ENCODE assay signal across 1 cellular context in the genomic region with DNA sequence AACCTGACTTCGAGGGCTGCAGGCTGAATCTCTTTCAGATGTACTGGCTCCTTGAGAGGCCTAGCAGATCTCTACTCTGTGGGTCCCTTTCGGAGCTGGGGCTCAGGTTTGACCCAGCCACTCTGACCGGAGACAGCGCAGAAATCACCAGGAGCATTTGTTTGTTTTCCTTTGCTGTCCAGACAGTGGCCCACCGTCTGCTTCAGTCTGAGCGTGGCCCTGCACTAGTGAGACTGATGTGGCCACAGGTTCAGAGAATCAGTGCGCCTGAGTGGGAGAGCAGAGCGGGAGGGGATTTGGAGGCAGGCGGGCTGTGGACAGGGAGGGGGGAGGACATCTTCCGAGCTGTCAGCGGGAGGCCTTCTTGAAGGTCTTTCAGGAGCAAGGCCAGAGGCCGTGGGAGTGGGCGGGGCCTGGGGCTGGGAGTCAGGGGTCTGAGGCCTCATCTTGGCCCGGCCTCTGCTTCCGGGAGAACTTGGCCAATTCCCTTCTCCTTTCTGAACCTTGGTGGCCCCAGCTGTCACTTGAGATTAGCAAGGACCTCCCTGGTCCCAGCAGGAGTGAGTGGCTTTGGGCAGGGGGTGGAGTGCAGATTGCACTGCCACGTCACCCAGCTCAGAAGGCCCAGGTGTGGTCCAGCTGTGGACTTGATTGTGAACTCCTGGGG.
TF ChIP-seq lines count a peak whose summit lies in the region.

No MANE protein-coding gene starts in this region.

TF ChIP-seq in HepG2, 621 proteins besides CTCF, POLR2A, EP300 and RAD21:
- no peak for TF ChIP-seq POLR2AphosphoS2 (IDR thresholded peaks at IDR 0.05; ENCODE audit: low read depth, low read length)
- no peak for TF ChIP-seq ZNF44 (CRISPR knock-in tag; IDR thresholded peaks at IDR 0.05)
- TF ChIP-seq KLF11 (CRISPR knock-in tag; IDR thresholded peaks at IDR 0.05): no peak
- TF ChIP-seq SAFB2 (CRISPR knock-in tag; IDR thresholded peaks at IDR 0.05; ENCODE audit: borderline replicate concordance, low read depth): no peak
- no peak for TF ChIP-seq TEAD3 (CRISPR knock-in tag; optimal IDR thresholded peaks at IDR 0.05; ENCODE audit: borderline replicate concordance)
- TF ChIP-seq ZZZ3 (CRISPR knock-in tag; IDR thresholded peaks at IDR 0.05; ENCODE audit: borderline replicate concordance): no peak
- no peak for TF ChIP-seq SSRP1 (CRISPR knock-in tag; IDR thresholded peaks at IDR 0.05)
- TF ChIP-seq ZNF343 (CRISPR knock-in tag; IDR thresholded peaks at IDR 0.05): no peak
- TF ChIP-seq ZNF232 (CRISPR knock-in tag; IDR thresholded peaks at IDR 0.05; ENCODE audit: borderline replicate concordance): no peak
- TF ChIP-seq ZNF235 (CRISPR knock-in tag; IDR thresholded peaks at IDR 0.05; ENCODE audit: borderline replicate concordance): no peak
- TF ChIP-seq SNRNP70 (IDR thresholded peaks at IDR 0.05; ENCODE audit: low read depth, low read length): no peak
- TF ChIP-seq, protein P1, sequence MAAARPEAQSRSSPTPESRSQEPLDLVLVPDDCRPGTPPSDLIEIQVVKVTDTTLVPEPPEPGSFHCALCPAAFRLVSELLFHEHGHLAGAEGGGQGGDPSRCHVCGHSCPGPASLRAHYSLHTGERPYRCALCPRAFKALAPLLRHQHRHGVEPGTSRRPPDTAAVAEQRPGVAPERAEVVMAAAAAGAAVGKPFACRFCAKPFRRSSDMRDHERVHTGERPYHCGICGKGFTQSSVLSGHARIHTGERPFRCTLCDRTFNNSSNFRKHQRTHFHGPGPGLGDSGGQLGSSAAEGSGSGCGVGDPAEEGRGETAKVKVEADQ (CRISPR knock-in tag; IDR thresholded peaks at IDR 0.05; ENCODE audit: borderline replicate concordance): no peak
- TF ChIP-seq NONO (IDR thresholded peaks at IDR 0.05): no peak
- TF ChIP-seq NONO (CRISPR knock-in tag; conservative IDR thresholded peaks at IDR 0.05): no peak
- TF ChIP-seq, protein P2, sequence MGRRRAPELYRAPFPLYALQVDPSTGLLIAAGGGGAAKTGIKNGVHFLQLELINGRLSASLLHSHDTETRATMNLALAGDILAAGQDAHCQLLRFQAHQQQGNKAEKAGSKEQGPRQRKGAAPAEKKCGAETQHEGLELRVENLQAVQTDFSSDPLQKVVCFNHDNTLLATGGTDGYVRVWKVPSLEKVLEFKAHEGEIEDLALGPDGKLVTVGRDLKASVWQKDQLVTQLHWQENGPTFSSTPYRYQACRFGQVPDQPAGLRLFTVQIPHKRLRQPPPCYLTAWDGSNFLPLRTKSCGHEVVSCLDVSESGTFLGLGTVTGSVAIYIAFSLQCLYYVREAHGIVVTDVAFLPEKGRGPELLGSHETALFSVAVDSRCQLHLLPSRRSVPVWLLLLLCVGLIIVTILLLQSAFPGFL (CRISPR knock-in tag; IDR thresholded peaks at IDR 0.05): no peak
- no peak for TF ChIP-seq ZNF367 (CRISPR knock-in tag; IDR thresholded peaks at IDR 0.05; ENCODE audit: borderline replicate concordance)
- TF ChIP-seq, protein P3, sequence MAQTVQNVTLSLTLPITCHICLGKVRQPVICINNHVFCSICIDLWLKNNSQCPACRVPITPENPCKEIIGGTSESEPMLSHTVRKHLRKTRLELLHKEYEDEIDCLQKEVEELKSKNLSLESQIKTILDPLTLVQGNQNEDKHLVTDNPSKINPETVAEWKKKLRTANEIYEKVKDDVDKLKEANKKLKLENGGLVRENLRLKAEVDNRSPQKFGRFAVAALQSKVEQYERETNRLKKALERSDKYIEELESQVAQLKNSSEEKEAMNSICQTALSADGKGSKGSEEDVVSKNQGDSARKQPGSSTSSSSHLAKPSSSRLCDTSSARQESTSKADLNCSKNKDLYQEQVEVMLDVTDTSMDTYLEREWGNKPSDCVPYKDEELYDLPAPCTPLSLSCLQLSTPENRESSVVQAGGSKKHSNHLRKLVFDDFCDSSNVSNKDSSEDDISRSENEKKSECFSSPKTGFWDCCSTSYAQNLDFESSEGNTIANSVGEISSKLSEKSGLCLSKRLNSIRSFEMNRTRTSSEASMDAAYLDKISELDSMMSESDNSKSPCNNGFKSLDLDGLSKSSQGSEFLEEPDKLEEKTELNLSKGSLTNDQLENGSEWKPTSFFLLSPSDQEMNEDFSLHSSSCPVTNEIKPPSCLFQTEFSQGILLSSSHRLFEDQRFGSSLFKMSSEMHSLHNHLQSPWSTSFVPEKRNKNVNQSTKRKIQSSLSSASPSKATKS (CRISPR knock-in tag; IDR thresholded peaks at IDR 0.05): no peak
- TF ChIP-seq, protein P4, sequence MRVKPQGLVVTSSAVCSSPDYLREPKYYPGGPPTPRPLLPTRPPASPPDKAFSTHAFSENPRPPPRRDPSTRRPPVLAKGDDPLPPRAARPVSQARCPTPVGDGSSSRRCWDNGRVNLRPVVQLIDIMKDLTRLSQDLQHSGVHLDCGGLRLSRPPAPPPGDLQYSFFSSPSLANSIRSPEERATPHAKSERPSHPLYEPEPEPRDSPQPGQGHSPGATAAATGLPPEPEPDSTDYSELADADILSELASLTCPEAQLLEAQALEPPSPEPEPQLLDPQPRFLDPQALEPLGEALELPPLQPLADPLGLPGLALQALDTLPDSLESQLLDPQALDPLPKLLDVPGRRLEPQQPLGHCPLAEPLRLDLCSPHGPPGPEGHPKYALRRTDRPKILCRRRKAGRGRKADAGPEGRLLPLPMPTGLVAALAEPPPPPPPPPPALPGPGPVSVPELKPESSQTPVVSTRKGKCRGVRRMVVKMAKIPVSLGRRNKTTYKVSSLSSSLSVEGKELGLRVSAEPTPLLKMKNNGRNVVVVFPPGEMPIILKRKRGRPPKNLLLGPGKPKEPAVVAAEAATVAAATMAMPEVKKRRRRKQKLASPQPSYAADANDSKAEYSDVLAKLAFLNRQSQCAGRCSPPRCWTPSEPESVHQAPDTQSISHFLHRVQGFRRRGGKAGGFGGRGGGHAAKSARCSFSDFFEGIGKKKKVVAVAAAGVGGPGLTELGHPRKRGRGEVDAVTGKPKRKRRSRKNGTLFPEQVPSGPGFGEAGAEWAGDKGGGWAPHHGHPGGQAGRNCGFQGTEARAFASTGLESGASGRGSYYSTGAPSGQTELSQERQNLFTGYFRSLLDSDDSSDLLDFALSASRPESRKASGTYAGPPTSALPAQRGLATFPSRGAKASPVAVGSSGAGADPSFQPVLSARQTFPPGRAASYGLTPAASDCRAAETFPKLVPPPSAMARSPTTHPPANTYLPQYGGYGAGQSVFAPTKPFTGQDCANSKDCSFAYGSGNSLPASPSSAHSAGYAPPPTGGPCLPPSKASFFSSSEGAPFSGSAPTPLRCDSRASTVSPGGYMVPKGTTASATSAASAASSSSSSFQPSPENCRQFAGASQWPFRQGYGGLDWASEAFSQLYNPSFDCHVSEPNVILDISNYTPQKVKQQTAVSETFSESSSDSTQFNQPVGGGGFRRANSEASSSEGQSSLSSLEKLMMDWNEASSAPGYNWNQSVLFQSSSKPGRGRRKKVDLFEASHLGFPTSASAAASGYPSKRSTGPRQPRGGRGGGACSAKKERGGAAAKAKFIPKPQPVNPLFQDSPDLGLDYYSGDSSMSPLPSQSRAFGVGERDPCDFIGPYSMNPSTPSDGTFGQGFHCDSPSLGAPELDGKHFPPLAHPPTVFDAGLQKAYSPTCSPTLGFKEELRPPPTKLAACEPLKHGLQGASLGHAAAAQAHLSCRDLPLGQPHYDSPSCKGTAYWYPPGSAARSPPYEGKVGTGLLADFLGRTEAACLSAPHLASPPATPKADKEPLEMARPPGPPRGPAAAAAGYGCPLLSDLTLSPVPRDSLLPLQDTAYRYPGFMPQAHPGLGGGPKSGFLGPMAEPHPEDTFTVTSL (CRISPR knock-in tag; IDR thresholded peaks at IDR 0.05; ENCODE audit: borderline replicate concordance): no peak
- no peak for TF ChIP-seq FOXA3 (CRISPR knock-in tag; IDR thresholded peaks at IDR 0.05)
- TF ChIP-seq ZNF552 (CRISPR knock-in tag; IDR thresholded peaks at IDR 0.05; ENCODE audit: borderline replicate concordance): no peak
- TF ChIP-seq, protein P5, sequence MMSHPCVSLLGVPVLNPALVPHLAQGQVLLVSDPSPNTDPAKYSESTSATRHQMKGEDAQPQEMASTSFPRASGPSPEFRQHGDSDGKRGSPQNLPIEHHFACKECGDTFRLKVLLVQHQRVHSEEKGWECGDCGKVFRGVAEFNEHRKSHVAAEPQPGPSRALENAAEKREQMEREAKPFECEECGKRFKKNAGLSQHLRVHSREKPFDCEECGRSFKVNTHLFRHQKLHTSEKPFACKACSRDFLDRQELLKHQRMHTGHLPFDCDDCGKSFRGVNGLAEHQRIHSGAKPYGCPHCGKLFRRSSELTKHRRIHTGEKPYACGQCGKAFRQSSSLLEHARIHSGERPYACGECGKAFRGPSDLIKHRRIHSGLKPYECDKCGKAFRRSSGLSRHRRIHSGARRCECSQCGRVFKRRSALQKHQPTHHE (CRISPR knock-in tag; IDR thresholded peaks at IDR 0.05; ENCODE audit: borderline replicate concordance): no peak
